13 cellular contexts compared by ENCODE assay signal in genomic region chr4:114607086-114607485, GRCh38. TPM values are rescaled to one million over a fixed set of nuclear protein-coding genes. Genes with fewer than 3 reads are reported as not detected.
"Had no signal": no experiment of that assay in that cellular context is flagged by ENCODE, and none has a peak within 500 bp of the region (broad histone marks: within the 10 kb centered on the region; RNA-seq: fewer than 3 reads in every experiment).

No MANE protein-coding gene starts in this region.

- DNase-seq: MV-4-11, NCI-H1694 treated with DMSO at 0.1 percent for 48 hours, NCI-H1930, NCI-H2171 treated with DMSO at 0.1 percent for 48 hours, NCI-H446 treated with DMSO at 0.1 percent for 48 hours, Right ventricle myocardium superior, RPMI8226, SIG-M5 had no signal

- ATAC-seq: K562 had no signal

- H3K9me3 ChIP-seq: SJSA1 had no signal

- H3K27ac ChIP-seq: KMS-11, SJSA1, SK-N-MC had no signal

- H3K9ac ChIP-seq: KMS-11 had no signal

- H3K4me1 ChIP-seq: SJSA1 had no signal

- H3K4me3 ChIP-seq: K562, SJSA1, SK-N-MC had no signal

- H3K36me3 ChIP-seq: SJSA1 had no signal

RNA-seq across cellular contexts. Expression of gene UGT8, which starts 8.5 kb away (rescaled TPM):
- total RNA-seq: SJSA1; T-helper 1 cell treated with Interleukin-12 subunit alpha and Interleukin-12 subunit beta and Interleukin-4 antibody, amounts not matched to agents 30 ng/mL and 1 ng/mL, for 36 hours had no signal
